In the genomic region with DNA sequence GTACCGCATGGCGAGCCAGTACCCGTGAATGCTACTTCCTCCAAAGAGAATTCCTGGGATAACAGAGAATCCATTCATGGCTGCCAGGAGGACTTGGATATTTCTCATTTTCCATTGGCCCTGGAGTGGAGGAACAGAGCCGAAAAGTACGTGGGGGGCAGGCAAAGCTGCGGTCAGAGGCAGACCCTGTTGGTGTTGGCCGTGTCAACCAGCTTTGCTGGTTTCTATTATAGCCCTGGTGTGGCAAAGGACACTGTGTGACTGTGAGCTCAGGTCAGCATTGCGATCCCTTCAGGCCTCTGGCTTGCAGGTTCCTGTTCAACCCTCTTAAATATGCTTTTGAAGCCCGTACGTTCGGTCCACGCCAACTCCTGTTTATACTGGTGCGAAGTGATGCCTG, we compare ENCODE assay signal across 14 cellular contexts.
DNase-seq lines count a peak whose midpoint lies in the region; ATAC-seq lines count a peak whose summit lies in the region.
"Had no signal": no experiment of that assay in that cellular context is flagged by ENCODE, and none has a peak within 500 bp of the region (broad histone marks: within the 10 kb centered on the region; RNA-seq: fewer than 3 reads in every experiment).

No MANE protein-coding gene starts in this region.

- H3K27me3 Mint-ChIP-seq in activated T-helper 17 cell treated with anti-CD3 and anti-CD28 coated beads, Interleukin-2, amount 50 U/mL, for 72 hours = no peaks in the 10 kb centered on the region
- H3K27me3 Mint-ChIP-seq: CD4-positive, CD25-positive, alpha-beta regulatory T cell had no signal

- intact Hi-C loops in sciatic nerve (cut with DNase I) = no loop called here

- ATAC-seq in activated T-helper 17 cell treated with anti-CD3 and anti-CD28 coated beads, Interleukin-2, amount 50 U/mL, for 72 hours (replicated peaks) = no peak
- ATAC-seq in sciatic nerve (peak; percentile 42), HG03469 (IDR thresholded peaks at IDR 0.05; ENCODE audit: unreplicated experiment) (no peak)

- H3K4me1 Mint-ChIP-seq in activated T-helper 17 cell treated with anti-CD3 and anti-CD28 coated beads, Interleukin-2, amount 50 U/mL, for 72 hours = peaks cover 20% of the 10 kb centered on the region

- peaks cover 4% of the 10 kb centered on the region for H3K9me3 Mint-ChIP-seq in activated T-helper 17 cell treated with anti-CD3 and anti-CD28 coated beads, Interleukin-2, amount 50 U/mL, for 72 hours
- H3K9me3 Mint-ChIP-seq: CD4-positive, CD25-positive, alpha-beta regulatory T cell; CD8-positive, alpha-beta memory T cell had no signal

- peak overlapping the region; percentile 93 for H3K27ac Mint-ChIP-seq in activated T-helper 17 cell treated with anti-CD3 and anti-CD28 coated beads, Interleukin-2, amount 50 U/mL, for 72 hours
- H3K27ac Mint-ChIP-seq: CD4-positive, CD25-positive, alpha-beta regulatory T cell had no signal

- no peak overlapping the region for H3K4me3 Mint-ChIP-seq in activated T-helper 17 cell treated with anti-CD3 and anti-CD28 coated beads, Interleukin-2, amount 50 U/mL, for 72 hours
- H3K4me3 Mint-ChIP-seq: CD4-positive, CD25-positive, alpha-beta regulatory T cell; CD8-positive, alpha-beta memory T cell had no signal

- peaks cover 21% of the 10 kb centered on the region for H3K36me3 Mint-ChIP-seq in activated T-helper 17 cell treated with anti-CD3 and anti-CD28 coated beads, Interleukin-2, amount 50 U/mL, for 72 hours (ENCODE audit: low read depth)
- H3K36me3 Mint-ChIP-seq: CD4-positive, CD25-positive, alpha-beta regulatory T cell had no signal

- DNase-seq in Ammon's horn (ENCODE audit: low spot score) = peak; percentile 34
- DNase-seq in midbrain (lab: John Stamatoyannopoulos, UW) = peak; percentile 11
- DNase-seq in sciatic nerve (ENCODE audit: low spot score) = no peak
- DNase-seq in H4 (ENCODE audit: low spot score) = no peak
- DNase-seq in GM19240 (ENCODE audit: insufficient read length, low spot score) = no peak
- DNase-seq in NCI-H1436 treated with DMSO at 0.1 percent for 48 hours (lab: John Stamatoyannopoulos, UW) = no peak
- DNase-seq: 8988T; BE2C; Caco-2; CD4-positive, CD25-positive, alpha-beta regulatory T cell; CD8-positive, alpha-beta memory T cell; GOT3 had no signal

Comparison
In these comparisons a context has a peak if more than half of its experiments do, and no peak if none do; other contexts are left out.
1. DNase-seq: peak in Ammon's horn (single experiment) and midbrain (single experiment); none in sciatic nerve (single experiment), H4 (single experiment), GM19240 (single experiment) and NCI-H1436 treated with DMSO at 0.1 percent for 48 hours (single experiment).